ENCODE assay signal across 12 cellular contexts in the genomic region with DNA sequence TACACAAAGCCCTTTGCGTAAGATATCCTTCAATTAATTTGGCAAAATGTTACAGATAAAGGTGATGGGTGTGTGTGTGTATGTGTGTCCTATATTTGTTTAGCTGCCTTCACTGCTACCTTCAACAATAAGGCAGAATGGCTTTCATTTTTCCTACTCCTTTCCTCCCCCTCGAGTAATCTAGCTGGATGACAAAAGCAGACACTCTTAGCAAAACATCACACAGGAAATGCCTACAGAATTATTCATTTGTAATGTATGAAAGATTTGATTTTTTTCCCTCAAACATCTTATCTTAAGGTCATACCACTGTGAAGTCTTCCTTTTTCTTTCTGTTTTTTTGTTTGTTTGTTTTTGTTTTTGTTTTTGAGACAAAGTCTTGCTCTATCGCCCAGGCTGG. TPM values are rescaled to one million over a fixed set of nuclear protein-coding genes. Genes with fewer than 3 reads are reported as not detected.
DNase-seq lines count a peak whose midpoint lies in the region; TF ChIP-seq lines count a peak whose summit lies in the region.
"Had no signal": no experiment of that assay in that cellular context is flagged by ENCODE, and none has a peak within 500 bp of the region (broad histone marks: within the 10 kb centered on the region; RNA-seq: fewer than 3 reads in every experiment).

No MANE protein-coding gene starts in this region.

- no peak overlapping the region for H3K4me2 ChIP-seq in MM.1S (ENCODE audit: low read depth, low read length)
- H3K4me2 ChIP-seq: neural progenitor cell had no signal

- DNase-seq in NCI-H146 (lab: John Stamatoyannopoulos, UW) (peak; percentile 2), NCI-H146 treated with DMSO at 0.1 percent for 48 hours (lab: John Stamatoyannopoulos, UW; ENCODE audit: unreplicated experiment) (no peak), RKO (ENCODE audit: low spot score) (peak; percentile 45), dermis blood vessel endothelial cell (peak; percentile 78), pulmonary artery endothelial cell (ENCODE audit: low read depth, low spot score) (peak; percentile 57), SK-N-DZ (ENCODE audit: low spot score) (no peak), midbrain (lab: John Stamatoyannopoulos, UW) (no peak), MM.1S (no peak)
- DNase-seq: gastrocnemius medialis had no signal

- H3K27ac ChIP-seq in MM.1S (ENCODE audit: low read length), result no peak overlapping the region
- H3K27ac ChIP-seq: 22Rv1, gastrocnemius medialis, neural progenitor cell had no signal

- no peak for TF ChIP-seq CTCF in MM.1S (IDR thresholded peaks at IDR 0.05; ENCODE audit: low read length)

- H3K9me2 ChIP-seq in MM.1S (replicated peaks; ENCODE audit: insufficient read depth, low read length), result no peaks in the 10 kb centered on the region

- peaks cover 17% of the 10 kb centered on the region for H3F3A ChIP-seq in MM.1S (ENCODE audit: insufficient read depth, low read length)

- no peaks in the 10 kb centered on the region for H4K20me1 ChIP-seq in MM.1S (ENCODE audit: insufficient read depth, low read length)

- no peak overlapping the region for H3K9ac ChIP-seq in MM.1S (ENCODE audit: low read length)
- H3K9ac ChIP-seq: neural progenitor cell had no signal

- no peaks in the 10 kb centered on the region for H3K36me3 ChIP-seq in MM.1S (replicated peaks; ENCODE audit: insufficient read depth, low read length)
- H3K36me3 ChIP-seq: gastrocnemius medialis, neural progenitor cell had no signal

- H2AFZ ChIP-seq in MM.1S (ENCODE audit: low read length), result no peak overlapping the region
- H2AFZ ChIP-seq: neural progenitor cell had no signal

- no peak overlapping the region for H3K4me3 ChIP-seq in MM.1S (ENCODE audit: low read length)
- H3K4me3 ChIP-seq: gastrocnemius medialis, neural progenitor cell had no signal

- no peaks in the 10 kb centered on the region for H3K27me3 ChIP-seq in MM.1S (replicated peaks; ENCODE audit: insufficient read depth, low read length)
- H3K27me3 ChIP-seq: gastrocnemius medialis, neural progenitor cell had no signal

- peaks cover 14% of the 10 kb centered on the region for H3K4me1 ChIP-seq in MM.1S (ENCODE audit: low read length)
- H3K4me1 ChIP-seq: gastrocnemius medialis, neural progenitor cell had no signal

- H3K79me2 ChIP-seq in MM.1S (ENCODE audit: low read length), result no peaks in the 10 kb centered on the region

- no peaks in the 10 kb centered on the region for H3K9me3 ChIP-seq in MM.1S (replicated peaks; ENCODE audit: insufficient read depth, low read length)
- H3K9me3 ChIP-seq: gastrocnemius medialis had no signal

RNA-seq across cellular contexts. Expression of a gene that starts 10.6 kb away (rescaled TPM):
- not detected in 2 replicates for total RNA-seq in dermis blood vessel endothelial cell
- total RNA-seq in pulmonary artery endothelial cell, result 0.63 and 3.2 TPM in 2 replicates
- not detected in 2 replicates for polyA plus RNA-seq in SK-N-DZ (2014; cell fraction: cytosol; rRNA removed)
- polyA plus RNA-seq in SK-N-DZ (2014; cell fraction: nucleus; rRNA removed), result 0.07 TPM in 1 of 2 replicates, not detected in the other
- total RNA-seq: HepG2 had no signal
- polyA plus RNA-seq: HepG2 had no signal

RNA-seq across cellular contexts. Expression of a gene that starts 26.5 kb away (rescaled TPM):
- total RNA-seq in dermis blood vessel endothelial cell, result 0.17 and 0.37 TPM in 2 replicates
- total RNA-seq in pulmonary artery endothelial cell, result 0.11 and 0.26 TPM in 2 replicates
- 0.06 and 0.10 TPM in 2 replicates for polyA plus RNA-seq in SK-N-DZ (2014; cell fraction: cytosol; rRNA removed)
- 0.73 and 13.1 TPM in 2 replicates for polyA plus RNA-seq in SK-N-DZ (2014; cell fraction: nucleus; rRNA removed)

RNA-seq across cellular contexts. Expression of a gene that starts 43.7 kb away (rescaled TPM):
- total RNA-seq in dermis blood vessel endothelial cell (26.7 and 38.3 TPM in 2 replicates), pulmonary artery endothelial cell (25.1 and 29.3 TPM in 2 replicates)
- 20.5 and 21.2 TPM in 2 replicates for polyA plus RNA-seq in SK-N-DZ (2014; cell fraction: cytosol; rRNA removed)
- 76.1 and 76.7 TPM in 2 replicates for polyA plus RNA-seq in SK-N-DZ (2014; cell fraction: nucleus; rRNA removed)

RNA-seq across cellular contexts. Expression of a gene that starts 44.2 kb away (rescaled TPM):
- 2.4 and 3.3 TPM in 2 replicates for total RNA-seq in dermis blood vessel endothelial cell
- total RNA-seq in pulmonary artery endothelial cell, result 3.4 and 3.9 TPM in 2 replicates
- 17.5 and 18.5 TPM in 2 replicates for polyA plus RNA-seq in SK-N-DZ (2014; cell fraction: cytosol; rRNA removed)
- polyA plus RNA-seq in SK-N-DZ (2014; cell fraction: nucleus; rRNA removed), result 6.0 and 6.9 TPM in 2 replicates

RNA-seq across cellular contexts. Expression of a gene that starts 48.6 kb away (rescaled TPM):
- total RNA-seq in dermis blood vessel endothelial cell (18.1 and 18.4 TPM in 2 replicates), pulmonary artery endothelial cell (9.1 and 11.9 TPM in 2 replicates)
- polyA plus RNA-seq in SK-N-DZ (2014; cell fraction: cytosol; rRNA removed), result 8.4 and 8.9 TPM in 2 replicates
- polyA plus RNA-seq in SK-N-DZ (2014; cell fraction: nucleus; rRNA removed), result 8.4 and 10.6 TPM in 2 replicates

Comparison
In these comparisons a context has a peak if more than half of its experiments do, and no peak if none do; other contexts are left out.
1. DNase-seq: peak in NCI-H146 (single experiment), RKO (single experiment), dermis blood vessel endothelial cell (single experiment) and pulmonary artery endothelial cell (single experiment); none in NCI-H146 treated with DMSO at 0.1 percent for 48 hours (single experiment), SK-N-DZ (single experiment), midbrain (single experiment) and MM.1S (single experiment).